ENCODE assay signal across 17 cellular contexts in genomic region chr9:6199596-6199995, GRCh38. TPM values are rescaled to one million over a fixed set of nuclear protein-coding genes. Genes with fewer than 3 reads are reported as not detected.
DNase-seq lines count a peak whose midpoint lies in the region; ATAC-seq and TF ChIP-seq lines count a peak whose summit lies in the region.
"Had no signal": no experiment of that assay in that cellular context is flagged by ENCODE, and none has a peak within 500 bp of the region (broad histone marks: within the 10 kb centered on the region; RNA-seq: fewer than 3 reads in every experiment).

No MANE protein-coding gene starts in this region.

- ATAC-seq in lower lobe of right lung = no peak
- no peak for ATAC-seq in HG03565 (IDR thresholded peaks at IDR 0.05; ENCODE audit: unreplicated experiment)
- ATAC-seq: GM12878, HCT116 had no signal

- no peak for TF ChIP-seq CTCF in VCaP (conservative IDR thresholded peaks at IDR 0.05)
- no peak for TF ChIP-seq CTCF in lower lobe of right lung (IDR thresholded peaks at IDR 0.05)

- H3K36me3 ChIP-seq in lower lobe of right lung = no peaks in the 10 kb centered on the region

- DNase-seq in NCI-H345 (lab: John Stamatoyannopoulos, UW) (peak; percentile 4), NCI-H345 treated with DMSO at 0.1 percent for 48 hours (lab: John Stamatoyannopoulos, UW; ENCODE audit: unreplicated experiment) (no peak), NCI-H1092 treated with DMSO at 0.1 percent for 48 hours (lab: John Stamatoyannopoulos, UW) (peak; percentile 90), lower lobe of right lung (no peak), iPS-NIHi11 (ENCODE audit: low spot score) (no peak)
- DNase-seq in stimulated activated naive CD4-positive, alpha-beta T cell treated with Interleukin-2 at 50 U/mL for 16 hours (lab: John Stamatoyannopoulos, UW) = no peak
- DNase-seq: C1 segment of cervical spinal cord; CD4-positive, alpha-beta T cell; GM23248; IMR-90 had no signal

- no peaks in the 10 kb centered on the region for H3K27me3 ChIP-seq in lower lobe of right lung (ENCODE audit: low read depth)

- H3K9me3 ChIP-seq in lower lobe of right lung = no peaks in the 10 kb centered on the region

- intact Hi-C loops in lower lobe of right lung (cut with DNase I) = no loop called here

- peak overlapping the region; percentile 81 for H3K27ac ChIP-seq in VCaP
- peak overlapping the region; percentile 28 for H3K27ac ChIP-seq in lower lobe of right lung
- H3K27ac ChIP-seq: GM23248, HL-60 had no signal

- H3K4me3 ChIP-seq in lower lobe of right lung = no peak overlapping the region
- H3K4me3 ChIP-seq: GM12878, GM23248 had no signal

- peaks cover 23% of the 10 kb centered on the region for H3K4me1 ChIP-seq in lower lobe of right lung

RNA-seq across cellular contexts. Expression of gene IL33, which starts 16.0 kb away (rescaled TPM):
- total RNA-seq in lower lobe of right lung = 47.8 TPM
- total RNA-seq: A172; B cell; CD4-positive, alpha-beta T cell; GM12878; IMR-90 had no signal

Comparison
In these comparisons a context has a peak if more than half of its experiments do, and no peak if none do; other contexts are left out.
1. DNase-seq: peak in NCI-H345 (single experiment) and NCI-H1092 treated with DMSO at 0.1 percent for 48 hours (single experiment); none in NCI-H345 treated with DMSO at 0.1 percent for 48 hours (single experiment), lower lobe of right lung (single experiment), stimulated activated naive CD4-positive, alpha-beta T cell treated with Interleukin-2 at 50 U/mL for 16 hours (single experiment) and iPS-NIHi11 (single experiment).